14 cellular contexts compared by ENCODE assay signal in genomic region chr4:56464581-56464980, GRCh38. TPM values are rescaled to one million over a fixed set of nuclear protein-coding genes. Genes with fewer than 3 reads are reported as not detected.
DNase-seq lines count a peak whose midpoint lies in the region; ATAC-seq, FAIRE-seq and TF ChIP-seq lines count a peak whose summit lies in the region.
"Had no signal": no experiment of that assay in that cellular context is flagged by ENCODE, and none has a peak within 500 bp of the region (broad histone marks: within the 10 kb centered on the region; RNA-seq: fewer than 3 reads in every experiment).

No MANE protein-coding gene starts in this region.

- H3K9me3 ChIP-seq in A549: no peaks in the 10 kb centered on the region
- no peaks in the 10 kb centered on the region for H3K9me3 ChIP-seq in DND-41 (ENCODE audit: insufficient read depth, low read length, severe bottlenecking)
- no peaks in the 10 kb centered on the region for H3K9me3 ChIP-seq in SU-DHL-6 (ENCODE audit: insufficient read depth, low read length)
- H3K9me3 ChIP-seq in keratinocyte (ENCODE audit: control insufficient read depth, low read depth, low read length): no peaks in the 10 kb centered on the region
- H3K9me3 ChIP-seq: MG63, psoas muscle had no signal

- WGBS in A549 (ENCODE audit: missing lambda C conversion rate): 69% methylated on average over 3 of the region's 3 CpGs

- no peak for TF ChIP-seq RAD21 in A549 (conservative IDR thresholded peaks at IDR 0.05 in 1 of 2, IDR thresholded peaks at IDR 0.05 in 1 of 2)

- peaks cover 20% of the 10 kb centered on the region for H3F3A ChIP-seq in SU-DHL-6 (ENCODE audit: insufficient read depth)

- DNase-seq in A549 (ENCODE audit: low read depth in 1 of 2, low spot score in 1 of 2): no peak
- no peak for DNase-seq in DND-41
- no peak for DNase-seq in keratinocyte (ENCODE audit: low read depth, low spot score)
- no peak for DNase-seq in kidney glomerular epithelial cell (lab: John Stamatoyannopoulos, UW)
- DNase-seq in D721Med (ENCODE audit: insufficient read length, low spot score): no peak
- no peak for DNase-seq in coronary artery (ENCODE audit: low spot score)
- DNase-seq in activated gamma-delta T cell treated with Interleukin-2 at 50 U/mL for 16 hours: no peak
- DNase-seq: C1 segment of cervical spinal cord, dorsolateral prefrontal cortex, H9, MG63, psoas muscle, WERI-Rb-1 had no signal

- TF ChIP-seq EP300 in A549 (IDR thresholded peaks at IDR 0.05): no peak

- H3K9me1 ChIP-seq in keratinocyte (ENCODE audit: control insufficient read depth, extremely low read depth, insufficient read depth, low read length): no peaks in the 10 kb centered on the region

- TF ChIP-seq POLR2A in A549 (IDR thresholded peaks at IDR 0.05; ENCODE audit: low read length): no peak

- POLR2A ChIA-PET in A549 (lab: Yijun Ruan, JAX): no interaction called here

- TF ChIP-seq CTCF in A549 (IDR thresholded peaks at IDR 0.05) (no peak), DND-41 (IDR thresholded peaks at IDR 0.05; ENCODE audit: borderline replicate concordance, extremely low read depth, low read length, poor library complexity, severe bottlenecking) (no peak), SU-DHL-6 (IDR thresholded peaks at IDR 0.05; ENCODE audit: insufficient read depth, low read length, poor library complexity, severe bottlenecking) (no peak), keratinocyte (optimal IDR thresholded peaks at IDR 0.05 in 1 of 3, IDR thresholded peaks at IDR 0.05 in 1 of 3, conservative IDR thresholded peaks at IDR 0.05 in 1 of 3; ENCODE audit: extremely low read depth in 1 of 3, insufficient read depth in 2 of 3, low read length in 3 of 3) (no peak), D721Med (IDR thresholded peaks at IDR 0.05; ENCODE audit: insufficient read depth, missing control alignments) (no peak), coronary artery (IDR thresholded peaks at IDR 0.05) (no peak)

- H3K79me2 ChIP-seq in DND-41 (ENCODE audit: insufficient read depth, low read length) (peaks cover 71% of the 10 kb centered on the region), SU-DHL-6 (ENCODE audit: insufficient read depth, low read length) (peaks cover 34% of the 10 kb centered on the region), keratinocyte (ENCODE audit: control insufficient read depth, insufficient read depth, low read length) (peaks cover 56% of the 10 kb centered on the region)

- no peak overlapping the region for H3K9ac ChIP-seq in DND-41 (ENCODE audit: low read depth, low read length)
- no peak overlapping the region for H3K9ac ChIP-seq in SU-DHL-6 (ENCODE audit: low read length)
- H3K9ac ChIP-seq in keratinocyte (ENCODE audit: control insufficient read depth, extremely low read depth, insufficient read depth, low read length): no peak overlapping the region

- H3K27me3 ChIP-seq in DND-41 (ENCODE audit: insufficient read depth, low read length, poor library complexity): no peaks in the 10 kb centered on the region
- H3K27me3 ChIP-seq in SU-DHL-6 (ENCODE audit: low read length): no peaks in the 10 kb centered on the region
- no peaks in the 10 kb centered on the region for H3K27me3 ChIP-seq in keratinocyte (ENCODE audit: control insufficient read depth, extremely low read depth, insufficient read depth, low read length)
- H3K27me3 ChIP-seq: dorsolateral prefrontal cortex, MG63 had no signal

- dilution Hi-C loops in keratinocyte (cut with MboI; ENCODE audit: extremely low pct_ligation_motif_present, low sequenced_read_pairs): no loop called here

- CTCF ChIA-PET in A549 (lab: Yijun Ruan, JAX): interaction anchor here (0.9 kb wide), 1 partner anchor 335 kb away, joined by 3 read pairs; no protein-coding TSS in a partner anchor

- H4K20me1 ChIP-seq in DND-41 (ENCODE audit: insufficient read depth, low read length) (peaks cover 20% of the 10 kb centered on the region; the same call in 1 of the 2 replicates), SU-DHL-6 (ENCODE audit: low read depth, low read length) (no peaks in the 10 kb centered on the region; the same call in 1 of the 2 replicates), keratinocyte (ENCODE audit: control insufficient read depth, extremely low read depth, insufficient read depth, low read length) (peaks cover 4% of the 10 kb centered on the region)

- FAIRE-seq in A549 (lab: Jason Lieb, UNC) (no peak), keratinocyte (lab: Jason Lieb, UNC) (no peak), D721Med (lab: Jason Lieb, UNC) (no peak)

- H3K27ac ChIP-seq in A549 (no peak overlapping the region), DND-41 (ENCODE audit: low read length) (no peak overlapping the region), SU-DHL-6 (ENCODE audit: low read depth, low read length) (no peak overlapping the region), keratinocyte (ENCODE audit: control insufficient read depth, insufficient read depth, low read length) (no peak overlapping the region), coronary artery (no peak overlapping the region)
- H3K27ac ChIP-seq: dorsolateral prefrontal cortex, psoas muscle, WERI-Rb-1 had no signal

- no peaks in the 10 kb centered on the region for H3K9me2 ChIP-seq in SU-DHL-6 (replicated peaks; ENCODE audit: insufficient read depth, low read length)

- peak overlapping the region; percentile 88 for H3K4me2 ChIP-seq in A549
- peak overlapping the region; percentile 79 for H3K4me2 ChIP-seq in DND-41 (ENCODE audit: insufficient read depth, low read length)
- H3K4me2 ChIP-seq in SU-DHL-6 (ENCODE audit: low read depth, low read length, poor library complexity, severe bottlenecking): peak overlapping the region; percentile 92
- H3K4me2 ChIP-seq in keratinocyte (ENCODE audit: control insufficient read depth, extremely low read depth, insufficient read depth, low read depth, low read length): peak overlapping the region; percentile 38

- no peak overlapping the region for H3K4me3 ChIP-seq in A549
- H3K4me3 ChIP-seq in DND-41 (ENCODE audit: low read depth in 1 of 2, low read length in 2 of 2): no peak overlapping the region
- no peak overlapping the region for H3K4me3 ChIP-seq in SU-DHL-6 (ENCODE audit: insufficient read depth, low read length, poor library complexity, severe bottlenecking)
- H3K4me3 ChIP-seq in keratinocyte (ENCODE audit: control insufficient read depth in 2 of 3, extremely low read depth in 1 of 3, insufficient read depth in 2 of 3, low read depth in 1 of 3, low read length in 3 of 3): peak overlapping the region in 1 of 3 experiments; percentile 5
- no peak overlapping the region for H3K4me3 ChIP-seq in coronary artery
- H3K4me3 ChIP-seq: MG63 had no signal

- ATAC-seq in A549 (no peak), DND-41 (ENCODE audit: insufficient read depth, low read depth) (no peak)
- ATAC-seq: psoas muscle had no signal

- H3K4me1 ChIP-seq in A549: peaks cover 31% of the 10 kb centered on the region; the same call in 2 of the 3 replicates
- H3K4me1 ChIP-seq in DND-41 (ENCODE audit: insufficient read depth, low read length): peaks cover 47% of the 10 kb centered on the region
- H3K4me1 ChIP-seq in keratinocyte (ENCODE audit: control insufficient read depth, extremely low read depth, insufficient read depth, low read length): peaks cover 20% of the 10 kb centered on the region

- H2AFZ ChIP-seq in DND-41 (ENCODE audit: low read depth, low read length): no peak overlapping the region
- no peak overlapping the region for H2AFZ ChIP-seq in SU-DHL-6 (ENCODE audit: low read depth, low read length, severe bottlenecking)
- H2AFZ ChIP-seq in keratinocyte (ENCODE audit: control insufficient read depth, low read length): no peak overlapping the region

- H3K36me3 ChIP-seq in DND-41 (ENCODE audit: insufficient read depth, low read length) (peaks cover 39% of the 10 kb centered on the region), SU-DHL-6 (ENCODE audit: low read length) (no peaks in the 10 kb centered on the region; the same call in 1 of the 2 replicates), keratinocyte (ENCODE audit: control insufficient read depth in 2 of 2, extremely low read depth in 1 of 2, insufficient read depth in 2 of 2, low read length in 2 of 2) (peaks cover 4 to 10% of the 10 kb centered on the region in 2 experiments)

RNA-seq across cellular contexts. Expression of gene SRP72, which starts 2.8 kb away (rescaled TPM):
- polyA plus RNA-seq in A549 (2011; rRNA removed) (114 and 135 TPM in 2 replicates), A549 (2017; fragmentation: RNase III; extraction: RNeasy Plus Mini Kit Qiagen cat#74134 plus additional on column Dnase treatment) (70.1 to 73.3 TPM (median 71.6 TPM) in 3 replicates), keratinocyte (83.6 to 195 TPM (median 126 TPM) in 3 replicates)
- 23.0 and 24.2 TPM in 2 replicates for polyA plus RNA-seq in A549 (2012; cell fraction: cytosol; rRNA removed)
- polyA plus RNA-seq in A549 (2012; cell fraction: nucleus; rRNA removed): 19.9 and 39.4 TPM in 2 replicates
- polyA minus RNA-seq in A549 (2011; rRNA and poly(A)+ RNA removed): 79.9 and 97.2 TPM in 2 replicates
- polyA plus RNA-seq in keratinocyte (2011; ENCODE audit: low read depth): 123 TPM
- 90.1 and 142 TPM in 2 replicates for polyA plus RNA-seq in keratinocyte (2011; cell fraction: cytosol; rRNA removed)
- polyA plus RNA-seq in keratinocyte (2011; cell fraction: nucleus; rRNA removed): 78.3 and 91.3 TPM in 2 replicates
- polyA plus RNA-seq in keratinocyte (2012; ENCODE audit: low replicate concordance): 81.7 and 135 TPM in 2 replicates
- 36.7 to 314 TPM (median 119 TPM) in 3 replicates for polyA minus RNA-seq in keratinocyte
- polyA minus RNA-seq in keratinocyte (2011; cell fraction: cytosol; rRNA and poly(A)+ RNA removed): 218 TPM
- polyA minus RNA-seq in keratinocyte (2011; cell fraction: nucleus; rRNA and poly(A)+ RNA removed): 36.8 and 68.7 TPM in 2 replicates

RNA-seq across cellular contexts. Expression of gene PAICS, which starts 28.5 kb away (rescaled TPM):
- polyA plus RNA-seq in A549 (2011; rRNA removed) (185 and 227 TPM in 2 replicates), A549 (2017; fragmentation: RNase III; extraction: RNeasy Plus Mini Kit Qiagen cat#74134 plus additional on column Dnase treatment) (154 to 167 TPM (median 156 TPM) in 3 replicates), keratinocyte (97.6 to 194 TPM (median 131 TPM) in 3 replicates)
- polyA plus RNA-seq in A549 (2012; cell fraction: cytosol; rRNA removed): 82.8 and 92.9 TPM in 2 replicates
- polyA plus RNA-seq in A549 (2012; cell fraction: nucleus; rRNA removed): 49.2 and 84.4 TPM in 2 replicates
- polyA minus RNA-seq in A549 (2011; rRNA and poly(A)+ RNA removed): 49.3 and 53.2 TPM in 2 replicates
- 38.4 TPM for polyA plus RNA-seq in keratinocyte (2011; ENCODE audit: low read depth)
- polyA plus RNA-seq in keratinocyte (2011; cell fraction: cytosol; rRNA removed): 76.1 and 142 TPM in 2 replicates
- 80.1 and 98.8 TPM in 2 replicates for polyA plus RNA-seq in keratinocyte (2011; cell fraction: nucleus; rRNA removed)
- polyA plus RNA-seq in keratinocyte (2012; ENCODE audit: low replicate concordance): 60.4 and 120 TPM in 2 replicates
- 41.3 to 94.1 TPM (median 46.2 TPM) in 3 replicates for polyA minus RNA-seq in keratinocyte
- polyA minus RNA-seq in keratinocyte (2011; cell fraction: cytosol; rRNA and poly(A)+ RNA removed): 28.6 TPM
- polyA minus RNA-seq in keratinocyte (2011; cell fraction: nucleus; rRNA and poly(A)+ RNA removed): 18.7 and 31.0 TPM in 2 replicates

RNA-seq across cellular contexts. Expression of gene PPAT, which starts 29.2 kb away (rescaled TPM):
- polyA plus RNA-seq in A549 (2011; rRNA removed) (25.4 and 26.7 TPM in 2 replicates), A549 (2017; fragmentation: RNase III; extraction: RNeasy Plus Mini Kit Qiagen cat#74134 plus additional on column Dnase treatment) (22.2 to 23.6 TPM (median 22.8 TPM) in 3 replicates), keratinocyte (13.5 to 24.9 TPM (median 15.7 TPM) in 3 replicates)
- 8.1 and 8.3 TPM in 2 replicates for polyA plus RNA-seq in A549 (2012; cell fraction: cytosol; rRNA removed)
- polyA plus RNA-seq in A549 (2012; cell fraction: nucleus; rRNA removed): 5.3 and 7.5 TPM in 2 replicates
- polyA minus RNA-seq in A549 (2011; rRNA and poly(A)+ RNA removed): 6.8 and 12.8 TPM in 2 replicates
- polyA plus RNA-seq in keratinocyte (2011; ENCODE audit: low read depth): 5.9 TPM
- polyA plus RNA-seq in keratinocyte (2011; cell fraction: cytosol; rRNA removed): 7.0 and 14.1 TPM in 2 replicates
- 11.8 and 14.1 TPM in 2 replicates for polyA plus RNA-seq in keratinocyte (2011; cell fraction: nucleus; rRNA removed)
- polyA plus RNA-seq in keratinocyte (2012; ENCODE audit: low replicate concordance): 11.3 and 19.0 TPM in 2 replicates
- polyA minus RNA-seq in keratinocyte: 4.2 to 17.1 TPM (median 6.2 TPM) in 3 replicates
- polyA minus RNA-seq in keratinocyte (2011; cell fraction: cytosol; rRNA and poly(A)+ RNA removed): 7.3 TPM
- polyA minus RNA-seq in keratinocyte (2011; cell fraction: nucleus; rRNA and poly(A)+ RNA removed): 6.1 and 13.7 TPM in 2 replicates

RNA-seq across cellular contexts. Expression of gene ARL9, which starts 41.0 kb away (rescaled TPM):
- 0.08 and 0.09 TPM in 2 replicates for polyA plus RNA-seq in A549 (2011; rRNA removed)
- 0.03 and 0.05 TPM in 2 replicates for polyA plus RNA-seq in A549 (2012; cell fraction: cytosol; rRNA removed)
- polyA plus RNA-seq in A549 (2012; cell fraction: nucleus; rRNA removed): 0.08 TPM in 1 of 2 replicates, not detected in the other
- not detected in 3 replicates for polyA plus RNA-seq in A549 (2017; fragmentation: RNase III; extraction: RNeasy Plus Mini Kit Qiagen cat#74134 plus additional on column Dnase treatment)
- polyA minus RNA-seq in A549 (2011; rRNA and poly(A)+ RNA removed): not detected in 2 replicates
- 0.26 to 0.47 TPM (median 0.39 TPM) in 3 replicates for polyA plus RNA-seq in keratinocyte
- polyA plus RNA-seq in keratinocyte (2011; ENCODE audit: low read depth): not detected
- 0.25 and 0.28 TPM in 2 replicates for polyA plus RNA-seq in keratinocyte (2011; cell fraction: cytosol; rRNA removed)
- polyA plus RNA-seq in keratinocyte (2011; cell fraction: nucleus; rRNA removed): 0.28 and 0.40 TPM in 2 replicates
- 0.24 and 0.30 TPM in 2 replicates for polyA plus RNA-seq in keratinocyte (2012; ENCODE audit: low replicate concordance)
- polyA minus RNA-seq in keratinocyte: 0.36 TPM in 1 of 3 replicates, not detected in the others
- not detected for polyA minus RNA-seq in keratinocyte (2011; cell fraction: cytosol; rRNA and poly(A)+ RNA removed)
- polyA minus RNA-seq in keratinocyte (2011; cell fraction: nucleus; rRNA and poly(A)+ RNA removed): not detected in 2 replicates

Comparison
In these comparisons a context has a peak if more than half of its experiments do, and no peak if none do; other contexts are left out.
1. H3K4me2 ChIP-seq: peak in every context shown above with its lines; median percentile 92 in SU-DHL-6; 88 in A549; 79 in DND-41; 38 in keratinocyte.